33 cellular contexts compared by ENCODE assay signal in genomic region chr12:128521981-128522380, GRCh38.
"Had no signal": no experiment of that assay in that cellular context is flagged by ENCODE, and none has a peak within 500 bp of the region (broad histone marks: within the 10 kb centered on the region; RNA-seq: fewer than 3 reads in every experiment).

No MANE protein-coding gene starts in this region.

- H3K27me3 ChIP-seq: MG63 had no signal

- H3K9me3 ChIP-seq: MG63 had no signal

- H3K36me3 ChIP-seq: MG63 had no signal

- DNase-seq: Karpas-422, Kasumi-1, MG63, MM.1S, NCI-H1048, NCI-H1092, NCI-H1092 treated with DMSO at 0.1 percent for 48 hours, NCI-H1105, NCI-H1417, NCI-H1417 treated with DMSO at 0.1 percent for 48 hours, NCI-H1436, NCI-H1436 treated with DMSO at 0.1 percent for 48 hours, NCI-H146, NCI-H1694, NCI-H1694 treated with DMSO at 0.1 percent for 48 hours, NCI-H187, NCI-H187 treated with DMSO at 0.1 percent for 48 hours, NCI-H1930, NCI-H2029, NCI-H2029 treated with DMSO at 0.1 percent for 48 hours, NCI-H2081, NCI-H2081 treated with DMSO at 0.1 percent for 48 hours, NCI-H2107, NCI-H2171, NCI-H2171 treated with DMSO at 0.1 percent for 48 hours, NCI-H2227 treated with DMSO at 0.1 percent for 48 hours, NCI-H226, NCI-H345, NCI-H446, NCI-H446 treated with DMSO at 0.1 percent for 48 hours, NCI-H510A, NCI-H510A treated with DMSO at 0.1 percent for 48 hours, NCI-H524 had no signal

- H3K4me3 ChIP-seq: MG63 had no signal
